13 cellular contexts compared by ENCODE assay signal in genomic region chr21:35352066-35352770, GRCh38.
A peak's percentile ranks its signal among the peaks of the same experiment; 100 is the strongest.
DNase-seq lines count a peak whose midpoint lies in the region; ATAC-seq and TF ChIP-seq lines count a peak whose summit lies in the region.
"Had no signal": no experiment of that assay in that cellular context is flagged by ENCODE, and none has a peak within 500 bp of the region (broad histone marks: within the 10 kb centered on the region; RNA-seq: fewer than 3 reads in every experiment).

No MANE protein-coding gene starts in this region.

- intact Hi-C loops in ascending aorta (cut with DNase I), result no loop called here

- no peak overlapping the region for H3K27ac ChIP-seq in ascending aorta
- H3K27ac ChIP-seq: parathyroid adenoma, tibial artery had no signal

- ATAC-seq in GM18505 (IDR thresholded peaks at IDR 0.05; ENCODE audit: unreplicated experiment) (no peak), HG03135 (IDR thresholded peaks at IDR 0.05; ENCODE audit: unreplicated experiment) (no peak), HG02970 (IDR thresholded peaks at IDR 0.05; ENCODE audit: low FRiP score, unreplicated experiment) (no peak)

- no peak overlapping the region for H3K4me3 ChIP-seq in AG04449 (ENCODE audit: low read depth, low read length)
- H3K4me3 ChIP-seq in cardiac fibroblast (replicated peaks in 1 of 2; ENCODE audit: low read depth in 2 of 2, low read length in 2 of 2), result no peak overlapping the region
- no peak overlapping the region for H3K4me3 ChIP-seq in ascending aorta
- H3K4me3 ChIP-seq: tibial artery had no signal

- no peaks in the 10 kb centered on the region for H3K9me3 ChIP-seq in ascending aorta
- H3K9me3 ChIP-seq: tibial artery had no signal

- CTCF ChIA-PET in AG04449 (lab: Yijun Ruan, JAX), result interaction anchor here (1.1 kb wide), 1 partner anchor 8 kb away, joined by 3 read pairs; no protein-coding TSS in a partner anchor

- no peaks in the 10 kb centered on the region for H3K4me1 ChIP-seq in ascending aorta
- H3K4me1 ChIP-seq: parathyroid adenoma had no signal

- no peaks in the 10 kb centered on the region for H3K27me3 ChIP-seq in ascending aorta
- H3K27me3 ChIP-seq: tibial artery had no signal

- TF ChIP-seq CTCF in AG04449 (IDR thresholded peaks at IDR 0.05; ENCODE audit: insufficient read depth, low read length, missing control alignments), result no peak
- no peak for TF ChIP-seq CTCF in cardiac fibroblast (IDR thresholded peaks at IDR 0.05; ENCODE audit: low read depth, low read length)
- no peak for TF ChIP-seq CTCF in ascending aorta (IDR thresholded peaks at IDR 0.05)

- POLR2A ChIA-PET in AG04449 (lab: Yijun Ruan, JAX), result interaction anchor here (1.4 kb wide), 1 partner anchor 463 kb away, joined by 5 read pairs; no protein-coding TSS in a partner anchor

- no peak for TF ChIP-seq POLR2A in GM18505 (IDR thresholded peaks at IDR 0.05; ENCODE audit: borderline replicate concordance, extremely low read depth, insufficient read depth, insufficient read length)

- peak; percentile 71 for DNase-seq in AG04449 (ENCODE audit: low read depth, low spot score)
- DNase-seq in GM03348 (ENCODE audit: low spot score), result peak; percentile 62
- peak; percentile 68 to 87 for DNase-seq in cardiac fibroblast (ENCODE audit: low read depth in 2 of 2)
- peak; percentile 14 for DNase-seq in left kidney (ENCODE audit: low read depth, low spot score)
- DNase-seq in ascending aorta (ENCODE audit: low spot score in 2 of 2), result no peak
- DNase-seq: activated CD8-positive, alpha-beta memory T cell treated with anti-CD3 and anti-CD28 coated beads for 24 hours; activated naive CD4-positive, alpha-beta T cell treated with anti-CD3 and anti-CD28 coated beads for 36 hours; DND-41; tibial artery had no signal

- no peaks in the 10 kb centered on the region for H3K36me3 ChIP-seq in ascending aorta
- H3K36me3 ChIP-seq: tibial artery had no signal

Comparison
In these comparisons a context has a peak if more than half of its experiments do, and no peak if none do; other contexts are left out.
1. DNase-seq: peak in AG04449 (single experiment), GM03348 (single experiment), cardiac fibroblast (2 of 2) and left kidney (single experiment); none in ascending aorta (0 of 2).